ENCODE assay signal across 8 cellular contexts in genomic region chr4:110197421-110198398, GRCh38. TPM values are rescaled to one million over a fixed set of nuclear protein-coding genes. Genes with fewer than 3 reads are reported as not detected.
DNase-seq lines count a peak whose midpoint lies in the region; ATAC-seq and TF ChIP-seq lines count a peak whose summit lies in the region.

No MANE protein-coding gene starts in this region.

- H3K9me3 ChIP-seq in adipocyte (ENCODE audit: control insufficient read depth, low read length) (no peaks in the 10 kb centered on the region), vagina (no peaks in the 10 kb centered on the region)

- peak; percentile 19 for ATAC-seq in GM18868 (IDR thresholded peaks at IDR 0.05; ENCODE audit: unreplicated experiment)
- ATAC-seq in left cardiac atrium: peak; percentile 6 to 30

- H3K27ac ChIP-seq in vagina: peak overlapping the region; percentile 83

- H3K36me3 ChIP-seq in adipocyte (ENCODE audit: control insufficient read depth, insufficient read depth, low read length, severe bottlenecking) (no peaks in the 10 kb centered on the region), vagina (no peaks in the 10 kb centered on the region)

- DNase-seq in ACHN: peak; percentile 40
- DNase-seq in KBM-7: peak; percentile 73
- peak; percentile 6 for DNase-seq in SKM-1 (lab: John Stamatoyannopoulos, UW; ENCODE audit: unreplicated experiment)
- peak; percentile 75 for DNase-seq in adipocyte (ENCODE audit: low read depth)
- DNase-seq in left cardiac atrium: peak; percentile 38
- DNase-seq in pons (ENCODE audit: low spot score): peak; percentile 70
- DNase-seq in vagina (ENCODE audit: extremely low spot score in 2 of 2): no peak

- no peak for TF ChIP-seq POLR2A in vagina (IDR thresholded peaks at IDR 0.05)

- no peak for TF ChIP-seq CTCF in vagina (IDR thresholded peaks at IDR 0.05)

- peak overlapping the region; percentile 99 for H3K9ac ChIP-seq in adipocyte (ENCODE audit: low read length)

- in situ Hi-C loops in ACHN (cut with HindIII; ENCODE audit: low pct_ligation_motif_present, low pct_unique_long_range_greater_than_20kb, low sequenced_read_pairs): no loop called here
- in situ Hi-C loops in KBM-7 (cut with MboI; ENCODE audit: low pct_unique_long_range_greater_than_20kb, low sequenced_read_pairs): no loop called here

- intact Hi-C loops in left cardiac atrium (cut with DNase I): loop anchor here in 1 of 2 donors (5.0 kb wide), 1 partner anchor 145 kb away; no protein-coding TSS in a partner anchor
- intact Hi-C loops in vagina (cut with DNase I): no loop called here

- H3K4me3 ChIP-seq in adipocyte (ENCODE audit: low read length) (peak overlapping the region; percentile 91), vagina (peak overlapping the region; percentile 62 to 92)

- H3K4me1 ChIP-seq in adipocyte (ENCODE audit: control insufficient read depth, insufficient read depth, low read length) (peaks cover 26% of the 10 kb centered on the region), vagina (peaks cover 16% of the 10 kb centered on the region)

- no peaks in the 10 kb centered on the region for H3K27me3 ChIP-seq in adipocyte (replicated peaks; ENCODE audit: control insufficient read depth, insufficient read depth, low read length)
- H3K27me3 ChIP-seq in vagina: no peaks in the 10 kb centered on the region

RNA-seq across cellular contexts. Expression of gene ELOVL6, which starts 0.7 kb away (rescaled TPM):
- total RNA-seq in left cardiac atrium: 10 to 100 TPM in 1 of 2 donors, 1 to 10 TPM in 1; 7.2 to 14.3 TPM
- total RNA-seq in vagina: 9.1 TPM

Comparison
In these comparisons a context has a peak if more than half of its experiments do, and no peak if none do; other contexts are left out.
1. DNase-seq: peak in ACHN (single experiment), KBM-7 (single experiment), SKM-1 (single experiment), adipocyte (single experiment), left cardiac atrium (single experiment) and pons (single experiment); none in vagina (0 of 2).